10 cellular contexts compared by ENCODE assay signal in the genomic region with DNA sequence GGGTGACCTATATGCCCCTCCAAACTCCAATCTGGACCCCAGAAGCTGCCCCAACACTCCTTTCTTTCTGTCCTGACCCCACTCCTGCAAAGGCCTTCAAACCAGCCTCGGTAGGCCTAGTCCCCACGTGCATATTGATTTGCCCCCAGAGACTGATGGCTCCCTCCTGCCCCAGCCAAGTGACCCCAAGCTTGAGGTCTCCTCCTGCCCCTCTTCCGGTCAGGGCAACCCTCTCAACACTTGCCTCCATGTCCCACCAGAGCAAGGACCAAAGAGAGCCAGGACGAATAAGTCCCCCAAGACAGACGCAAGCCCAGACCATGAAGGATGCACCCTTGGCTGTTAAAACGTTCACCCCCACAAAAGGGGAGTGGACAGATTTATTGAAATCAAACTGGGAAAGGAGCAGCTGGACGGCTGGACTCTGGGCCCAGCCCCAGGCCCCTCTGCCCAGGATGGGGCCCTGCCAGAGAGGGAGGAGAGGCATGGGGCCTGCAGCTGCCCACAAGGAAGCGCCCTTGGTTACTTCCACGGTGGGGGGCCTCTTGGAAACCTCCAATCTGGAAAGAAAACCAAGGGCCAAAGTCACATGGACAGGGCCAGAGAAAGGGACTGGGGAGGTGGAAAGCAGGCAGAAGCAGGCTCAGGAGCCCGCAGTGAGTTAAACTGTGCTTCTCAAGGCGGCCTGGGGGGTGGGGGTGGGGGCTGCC. TPM values are rescaled to one million over a fixed set of nuclear protein-coding genes. Genes with fewer than 3 reads are reported as not detected.
A peak's percentile ranks its signal among the peaks of the same experiment; 100 is the strongest.
DNase-seq lines count a peak whose midpoint lies in the region; ATAC-seq and TF ChIP-seq lines count a peak whose summit lies in the region.
"Had no signal": no experiment of that assay in that cellular context is flagged by ENCODE, and none has a peak within 500 bp of the region (broad histone marks: within the 10 kb centered on the region; RNA-seq: fewer than 3 reads in every experiment).

No MANE protein-coding gene starts in this region.

- peak overlapping the region; percentile 92 for H3K27ac ChIP-seq in left ventricle myocardium inferior (replicated peaks)
- no peak overlapping the region for H3K27ac ChIP-seq in fibroblast of lung (ENCODE audit: insufficient read depth, low read length)
- H3K27ac ChIP-seq in upper lobe of left lung, result peak overlapping the region in 3 of 4 donors; percentile 0 to 62 (median 48)
- H3K27ac ChIP-seq: cardiac muscle cell had no signal

- peak overlapping the region; percentile 81 for H3K4me3 ChIP-seq in left ventricle myocardium inferior
- peak overlapping the region in 1 of 4 experiments; percentile 22 for H3K4me3 ChIP-seq in fibroblast of lung (replicated peaks in 1 of 4; ENCODE audit: control extremely low read depth in 1 of 4, insufficient read depth in 1 of 4, low read depth in 3 of 4, low read length in 4 of 4)
- H3K4me3 ChIP-seq in upper lobe of left lung, result peak overlapping the region in 1 of 4 donors; percentile 80
- H3K4me3 ChIP-seq: cardiac muscle cell had no signal

- intact Hi-C loops in left ventricle myocardium inferior (cut with micrococcal nuclease) (no loop called here), cardiac septum (cut with DNase I) (loop anchor here (5.0 to 10.0 kb wide), 3 partner anchors 66 to 291 kb away; partner anchors contain the start of gene RNF24)

- H3K79me2 ChIP-seq in fibroblast of lung (ENCODE audit: control insufficient read depth, insufficient read depth, low read length), result peaks cover 34% of the 10 kb centered on the region

- peaks cover 6% of the 10 kb centered on the region for H3K36me3 ChIP-seq in left ventricle myocardium inferior
- H3K36me3 ChIP-seq in fibroblast of lung (ENCODE audit: control insufficient read depth, insufficient read depth, low read length), result peaks cover 5% of the 10 kb centered on the region
- peaks cover 0 to 18% (median 0%) of the 10 kb centered on the region in 4 donors for H3K36me3 ChIP-seq in upper lobe of left lung
- H3K36me3 ChIP-seq: cardiac muscle cell had no signal

- H3K4me1 ChIP-seq in left ventricle myocardium inferior, result peaks cover 52% of the 10 kb centered on the region
- peaks cover 21% of the 10 kb centered on the region for H3K4me1 ChIP-seq in fibroblast of lung (ENCODE audit: control insufficient read depth, extremely low read depth, insufficient read depth, low read length)
- peaks cover 49 to 67% (median 57%) of the 10 kb centered on the region in 4 donors for H3K4me1 ChIP-seq in upper lobe of left lung

- H3K27me3 ChIP-seq in left ventricle myocardium inferior (ENCODE audit: low read depth) (no peaks in the 10 kb centered on the region), fibroblast of lung (ENCODE audit: control insufficient read depth, insufficient read depth, low read length) (no peaks in the 10 kb centered on the region), upper lobe of left lung (no peaks in the 10 kb centered on the region)

- H4K20me1 ChIP-seq in fibroblast of lung (ENCODE audit: control insufficient read depth, extremely low read depth, insufficient read depth, low read length), result peaks cover 2% of the 10 kb centered on the region

- no peak for ATAC-seq in upper lobe of left lung (ENCODE audit: low FRiP score in 2 of 2)
- no peak for ATAC-seq in HG03045 (IDR thresholded peaks at IDR 0.05; ENCODE audit: unreplicated experiment)
- no peak for ATAC-seq in GM19023 (IDR thresholded peaks at IDR 0.05; ENCODE audit: unreplicated experiment)

- TF ChIP-seq POLR2A in upper lobe of left lung (IDR thresholded peaks at IDR 0.05), result no peak

- H2AFZ ChIP-seq in fibroblast of lung (ENCODE audit: low read length), result no peak overlapping the region

- DNase-seq in left ventricle myocardium inferior, result no peak
- no peak for DNase-seq in cardiac septum (ENCODE audit: low spot score)
- DNase-seq in fibroblast of lung (ENCODE audit: low read depth in 2 of 2), result no peak
- no peak for DNase-seq in upper lobe of left lung
- DNase-seq: activated CD4-positive, CD25-positive, alpha-beta regulatory T cell treated with anti-CD3 and anti-CD28 coated beads, Interleukin-2, amount 50 U/mL, for 72 hours; MV-4-11; occipital lobe had no signal

- no peak overlapping the region for H3K9ac ChIP-seq in fibroblast of lung (ENCODE audit: insufficient read depth, low read length)

- peak overlapping the region; percentile 62 for H3K4me2 ChIP-seq in fibroblast of lung (ENCODE audit: extremely low read depth, insufficient read depth, low read length)

- TF ChIP-seq EP300 in upper lobe of left lung (IDR thresholded peaks at IDR 0.05), result no peak

- TF ChIP-seq CTCF in left ventricle myocardium inferior (IDR thresholded peaks at IDR 0.05; ENCODE audit: borderline replicate concordance), result no peak
- no peak for TF ChIP-seq CTCF in fibroblast of lung (conservative IDR thresholded peaks at IDR 0.05 in 1 of 2, IDR thresholded peaks at IDR 0.05 in 1 of 2; ENCODE audit: low read depth in 1 of 2, low read length in 2 of 2)
- no peak for TF ChIP-seq CTCF in upper lobe of left lung (IDR thresholded peaks at IDR 0.05)

- WGBS in upper lobe of left lung, 2 donors, result 71 to 80% methylated on average over 10 to 11 of the region's 11 CpGs

- no peaks in the 10 kb centered on the region for H3K9me3 ChIP-seq in left ventricle myocardium inferior (replicated peaks)
- H3K9me3 ChIP-seq in fibroblast of lung (ENCODE audit: control insufficient read depth, insufficient read depth, low read depth, low read length), result no peaks in the 10 kb centered on the region
- H3K9me3 ChIP-seq in upper lobe of left lung, result no peaks in the 10 kb centered on the region

RNA-seq across cellular contexts. Expression of gene SPEF1, which starts 2.4 kb away (rescaled TPM):
- total RNA-seq in left ventricle myocardium inferior (0.33 TPM), cardiac septum (not detected), fibroblast of lung (under 0.01 and 0.17 TPM in 2 replicates), upper lobe of left lung (10 to 100 TPM in 1 of 6 donors, 1 to 10 TPM in 4, under 1 TPM in 1; 0.34 to 15.1 (median 5.4) TPM)
- 0.06 and 0.07 TPM in 2 replicates for polyA plus RNA-seq in fibroblast of lung
- 0.09 and 0.10 TPM in 2 replicates for polyA plus RNA-seq in fibroblast of lung (2012)
- polyA minus RNA-seq in fibroblast of lung (ENCODE audit: low replicate concordance), result not detected in 2 replicates

RNA-seq across cellular contexts. Expression of gene CENPB, which starts 2.9 kb away (rescaled TPM):
- total RNA-seq in left ventricle myocardium inferior (70.7 TPM), cardiac septum (79.8 TPM), fibroblast of lung (106 TPM in 2 replicates), upper lobe of left lung (100 to 1,000 TPM in 2 of 6 donors, 10 to 100 TPM in 4; 56.6 to 125 (median 89.7) TPM)
- polyA plus RNA-seq in fibroblast of lung, result 32.6 and 52.7 TPM in 2 replicates
- polyA plus RNA-seq in fibroblast of lung (2012), result 71.6 and 118 TPM in 2 replicates
- 78.5 and 104 TPM in 2 replicates for polyA minus RNA-seq in fibroblast of lung (ENCODE audit: low replicate concordance)

RNA-seq across cellular contexts. Expression of gene CDC25B, which starts 12.4 kb away (rescaled TPM):
- 8.1 TPM for total RNA-seq in left ventricle myocardium inferior
- total RNA-seq in cardiac septum, result 9.4 TPM
- 49.3 and 62.1 TPM in 2 replicates for total RNA-seq in fibroblast of lung
- polyA plus RNA-seq in fibroblast of lung, result 38.2 and 86.1 TPM in 2 replicates
- 51.8 and 121 TPM in 2 replicates for polyA plus RNA-seq in fibroblast of lung (2012)
- 88.0 and 238 TPM in 2 replicates for polyA minus RNA-seq in fibroblast of lung (ENCODE audit: low replicate concordance)
- 100 to 1,000 TPM in 3 of 6 donors, 10 to 100 TPM in 3; 45.5 to 151 (median 99.1) TPM for total RNA-seq in upper lobe of left lung

RNA-seq across cellular contexts. Expression of gene ADISSP, which starts 16.1 kb away (rescaled TPM):
- total RNA-seq in left ventricle myocardium inferior, result 10.2 TPM
- 9.9 TPM for total RNA-seq in cardiac septum
- total RNA-seq in fibroblast of lung, result 17.2 and 23.5 TPM in 2 replicates
- polyA plus RNA-seq in fibroblast of lung, result 17.0 and 44.3 TPM in 2 replicates
- 28.8 and 87.6 TPM in 2 replicates for polyA plus RNA-seq in fibroblast of lung (2012)
- 33.0 and 127 TPM in 2 replicates for polyA minus RNA-seq in fibroblast of lung (ENCODE audit: low replicate concordance)
- 10 to 100 TPM in 5 of 6 donors, 1 to 10 TPM in 1; 6.7 to 41.9 (median 39.1) TPM for total RNA-seq in upper lobe of left lung

RNA-seq across cellular contexts. Expression of gene AP5S1, which starts 36.7 kb away (rescaled TPM):
- total RNA-seq in left ventricle myocardium inferior, result 11.3 TPM
- 12.5 TPM for total RNA-seq in cardiac septum
- 10.0 and 17.8 TPM in 2 replicates for total RNA-seq in fibroblast of lung
- 11.8 and 12.2 TPM in 2 replicates for polyA plus RNA-seq in fibroblast of lung
- polyA plus RNA-seq in fibroblast of lung (2012), result 18.1 and 21.4 TPM in 2 replicates
- polyA minus RNA-seq in fibroblast of lung (ENCODE audit: low replicate concordance), result 64.9 and 68.7 TPM in 2 replicates
- 10 to 100 TPM in 5 of 6 donors, 1 to 10 TPM in 1; 9.4 to 20.8 (median 14.7) TPM for total RNA-seq in upper lobe of left lung
